In the genomic region with DNA sequence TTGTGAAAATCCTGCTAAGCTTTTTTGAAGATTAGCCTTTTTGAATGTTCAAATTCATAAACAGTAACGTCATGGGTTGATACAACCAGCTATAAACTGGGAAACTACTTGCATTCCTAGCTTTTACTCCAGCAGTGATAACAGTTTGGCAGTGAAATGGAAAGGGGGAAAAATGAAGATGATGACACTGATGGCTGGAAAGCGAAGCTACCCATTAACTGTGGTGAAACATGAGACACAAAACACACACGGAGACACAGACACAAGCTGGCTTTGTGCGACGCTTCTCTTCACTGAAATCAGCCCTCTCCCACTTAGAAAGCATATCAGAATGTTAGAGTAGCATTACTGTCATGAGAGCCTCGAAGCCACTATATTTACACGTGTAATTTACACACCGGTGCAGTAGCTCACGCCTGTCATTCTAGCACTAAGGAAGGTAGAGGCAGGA, we compare ENCODE assay signal across 11 cellular contexts. TPM values are rescaled to one million over a fixed set of nuclear protein-coding genes. Genes with fewer than 3 reads are reported as not detected.
DNase-seq lines count a peak whose midpoint lies in the region; ATAC-seq and TF ChIP-seq lines count a peak whose summit lies in the region.
"Had no signal": no experiment of that assay in that cellular context is flagged by ENCODE, and none has a peak within 500 bp of the region (broad histone marks: within the 10 kb centered on the region; RNA-seq: fewer than 3 reads in every experiment).

No MANE protein-coding gene starts in this region.

- H3K4me2 ChIP-seq in mesenchymal stem cell (ENCODE audit: low read length, poor library complexity, severe bottlenecking) (peak overlapping the region; percentile 61), OCI-LY7 (ENCODE audit: low read length) (no peak overlapping the region)

- H3K27me3 Mint-ChIP-seq in central memory CD8-positive, alpha-beta T cell: no peaks in the 10 kb centered on the region

- POLR2A ChIA-PET in OCI-LY7 (lab: Charles Lee): interaction anchor here (1.5 kb wide), 2 partner anchors 58 to 353 kb away, joined by 3 to 4 read pairs; a partner anchor contains a TSS

- BruUV-seq in OCI-LY7 (replicated peaks; lab: Mats Ljungman, UMichigan): no TSS peak

- DNase-seq in NCI-H2107 treated with DMSO at 0.1 percent for 48 hours (lab: John Stamatoyannopoulos, UW; ENCODE audit: unreplicated experiment): peak; percentile 56
- no peak for DNase-seq in NCI-H2107 (lab: John Stamatoyannopoulos, UW)
- DNase-seq in central memory CD8-positive, alpha-beta T cell (ENCODE audit: low spot score in 2 of 2): no peak
- DNase-seq in mesenchymal stem cell: peak; percentile 62
- DNase-seq in thoracic aorta (ENCODE audit: low spot score): no peak
- DNase-seq in stimulated activated CD4-positive, alpha-beta T cell treated with anti-CD3 and anti-CD28 coated beads, Interleukin-15, amount 100 ng/mL, for 24 hours: no peak
- no peak for DNase-seq in OCI-LY7 (ENCODE audit: low spot score)
- DNase-seq in COLO829 (ENCODE audit: low spot score): no peak
- DNase-seq: NCI-H1092 had no signal

- TF ChIP-seq CTCF in thoracic aorta (IDR thresholded peaks at IDR 0.05): no peak
- no peak for TF ChIP-seq CTCF in OCI-LY7 (conservative IDR thresholded peaks at IDR 0.05; ENCODE audit: low read length)

- peaks cover 0 to 4% of the 10 kb centered on the region in 2 experiments for H3K36me3 ChIP-seq in mesenchymal stem cell (ENCODE audit: control insufficient read depth in 1 of 2, insufficient read depth in 2 of 2, low read depth in 1 of 2, low read length in 2 of 2)
- H3K36me3 ChIP-seq in thoracic aorta: no peaks in the 10 kb centered on the region
- no peaks in the 10 kb centered on the region for H3K36me3 ChIP-seq in OCI-LY7 (ENCODE audit: insufficient read depth, low read length)

- ATAC-seq in central memory CD8-positive, alpha-beta T cell (replicated peaks; ENCODE audit: extremely low read depth, poor library complexity, severe bottlenecking): no peak
- ATAC-seq in thoracic aorta (ENCODE audit: insufficient number of reproducible peaks, low FRiP score, low read depth): peak; percentile 19

- CTCF ChIA-PET in OCI-LY7 (lab: Charles Lee; ENCODE audit: unreplicated experiment): no interaction called here

- H2AFZ ChIP-seq in mesenchymal stem cell (ENCODE audit: low read depth, low read length) (no peak overlapping the region), OCI-LY7 (ENCODE audit: low read length) (no peak overlapping the region)

- no peaks in the 10 kb centered on the region for H3K9me2 ChIP-seq in OCI-LY7 (ENCODE audit: insufficient read depth, low read length)

- H4K91ac ChIP-seq in mesenchymal stem cell (ENCODE audit: low read length): no peak overlapping the region

- peak overlapping the region in 1 of 2 experiments; percentile 35 for H3K18ac ChIP-seq in mesenchymal stem cell (ENCODE audit: low read depth in 1 of 2, low read length in 2 of 2)

- H3K27me3 ChIP-seq in mesenchymal stem cell (ENCODE audit: control insufficient read depth in 1 of 2, insufficient read depth in 1 of 2, low read length in 2 of 2) (no peaks in the 10 kb centered on the region), thoracic aorta (replicated peaks; ENCODE audit: insufficient read depth) (no peaks in the 10 kb centered on the region)

- H3K9me3 Mint-ChIP-seq in central memory CD8-positive, alpha-beta T cell: no peaks in the 10 kb centered on the region
- H3K9me3 Mint-ChIP-seq: endodermal cell had no signal

- intact Hi-C loops in OCI-LY7 (cut with micrococcal nuclease; ENCODE audit: unreplicated experiment): loop anchor here (2.0 to 10.0 kb wide), 2 partner anchors 73 to 355 kb away; a partner anchor contains a TSS

- H3K79me2 ChIP-seq in OCI-LY7 (ENCODE audit: insufficient read depth, low read depth, low read length): no peaks in the 10 kb centered on the region

- no peak overlapping the region for H2BK12ac ChIP-seq in mesenchymal stem cell (ENCODE audit: low read length in 2 of 2)

- peak overlapping the region; percentile 57 for H2AK5ac ChIP-seq in mesenchymal stem cell (ENCODE audit: low read length, severe bottlenecking)

- H3K9me3 ChIP-seq in mesenchymal stem cell (ENCODE audit: control insufficient read depth, low read length) (no peaks in the 10 kb centered on the region), thoracic aorta (no peaks in the 10 kb centered on the region), OCI-LY7 (ENCODE audit: low read length) (no peaks in the 10 kb centered on the region)

- H4K8ac ChIP-seq in mesenchymal stem cell (ENCODE audit: low read length): no peak overlapping the region

- peak overlapping the region in 1 of 2 experiments; percentile 26 for H3K14ac ChIP-seq in mesenchymal stem cell (ENCODE audit: low read length in 2 of 2)

- no peak overlapping the region for H3K23ac ChIP-seq in mesenchymal stem cell (ENCODE audit: low read length in 2 of 2)

- peaks cover 14% of the 10 kb centered on the region for H3K36me3 Mint-ChIP-seq in central memory CD8-positive, alpha-beta T cell (ENCODE audit: insufficient read depth)

- peak overlapping the region in 1 of 2 experiments; percentile 48 for H3K4me3 ChIP-seq in mesenchymal stem cell (ENCODE audit: insufficient read depth in 1 of 2, low read depth in 1 of 2, low read length in 2 of 2)
- no peak overlapping the region for H3K4me3 ChIP-seq in thoracic aorta
- no peak overlapping the region for H3K4me3 ChIP-seq in OCI-LY7 (ENCODE audit: low read depth, low read length, poor library complexity, severe bottlenecking)

- peak overlapping the region; percentile 70 for H3K27ac Mint-ChIP-seq in central memory CD8-positive, alpha-beta T cell (ENCODE audit: low read depth)
- H3K27ac Mint-ChIP-seq: endodermal cell had no signal

- H3K4me1 ChIP-seq in mesenchymal stem cell (ENCODE audit: control insufficient read depth, insufficient read depth, low read depth, low read length): peaks cover 28% of the 10 kb centered on the region
- peaks cover 5 to 42% of the 10 kb centered on the region in 2 donors for H3K4me1 ChIP-seq in thoracic aorta (ENCODE audit: control insufficient read depth in 1 of 2, low read depth in 2 of 2)
- peaks cover 41% of the 10 kb centered on the region for H3K4me1 ChIP-seq in OCI-LY7 (ENCODE audit: insufficient read depth, low read length, poor library complexity, severe bottlenecking)

- no peak overlapping the region for H2BK15ac ChIP-seq in mesenchymal stem cell (ENCODE audit: low read depth, poor library complexity, severe bottlenecking)

- peak overlapping the region; percentile 70 for H3K9ac ChIP-seq in mesenchymal stem cell (ENCODE audit: low read length)

- H3K4ac ChIP-seq in mesenchymal stem cell (ENCODE audit: low read depth in 1 of 2, low read length in 2 of 2): peak overlapping the region in 1 of 2 experiments; percentile 19

- H2BK5ac ChIP-seq in mesenchymal stem cell (ENCODE audit: low read depth, low read length, poor library complexity, severe bottlenecking): peak overlapping the region; percentile 75

- no peak overlapping the region for H3K4me3 Mint-ChIP-seq in central memory CD8-positive, alpha-beta T cell
- H3K4me3 Mint-ChIP-seq: endodermal cell had no signal

- H3K79me1 ChIP-seq in mesenchymal stem cell (replicated peaks; ENCODE audit: low read length, poor library complexity, severe bottlenecking): peaks cover 10% of the 10 kb centered on the region

- H3K27ac ChIP-seq in mesenchymal stem cell (ENCODE audit: low read length, poor library complexity, severe bottlenecking) (peak overlapping the region; percentile 89), thoracic aorta (peak overlapping the region in 1 of 2 donors; percentile 35), OCI-LY7 (ENCODE audit: low read depth, low read length, poor library complexity, severe bottlenecking) (no peak overlapping the region)
- H3K27ac ChIP-seq: HL-60 had no signal

- no peak overlapping the region for H2BK120ac ChIP-seq in mesenchymal stem cell (ENCODE audit: low read depth, low read length)

- peaks cover 79% of the 10 kb centered on the region for H3K4me1 Mint-ChIP-seq in central memory CD8-positive, alpha-beta T cell

- WGBS in mesenchymal stem cell: 91% methylated on average over 9 of the region's 9 CpGs

- no peaks in the 10 kb centered on the region for H4K20me1 ChIP-seq in OCI-LY7 (ENCODE audit: insufficient read depth, low read length)

RNA-seq across cellular contexts. Expression of a gene that starts 15.7 kb away (rescaled TPM):
- polyA plus RNA-seq in mesenchymal stem cell (2013, experiment 1 of 2): 23.0 TPM
- 23.9 TPM for polyA plus RNA-seq in mesenchymal stem cell (2013, experiment 2 of 2)
- 10 to 100 TPM; 30.9 to 50.1 TPM for total RNA-seq in thoracic aorta
- total RNA-seq in OCI-LY7 (2014; rRNA removed; shearing (Covaris generic)): 1.5 and 2.5 TPM in 2 replicates
- total RNA-seq in OCI-LY7 (2022): 1.7 and 1.8 TPM in 2 replicates

RNA-seq across cellular contexts. Expression of a gene that starts 44.9 kb away (rescaled TPM):
- polyA plus RNA-seq in mesenchymal stem cell (2013, experiment 1 of 2): 4.6 TPM
- polyA plus RNA-seq in mesenchymal stem cell (2013, experiment 2 of 2): 5.0 TPM
- total RNA-seq in thoracic aorta (100 to 1,000 TPM; 109 to 131 TPM), OCI-LY7 (2022) (56.5 and 70.2 TPM in 2 replicates)
- total RNA-seq in OCI-LY7 (2014; rRNA removed; shearing (Covaris generic)): 59.6 and 66.4 TPM in 2 replicates

Comparison
In these comparisons a context has a peak if more than half of its experiments do, and no peak if none do; other contexts are left out.
1. DNase-seq: peak in NCI-H2107 treated with DMSO at 0.1 percent for 48 hours (single experiment) and mesenchymal stem cell (single experiment); none in NCI-H2107 (single experiment), central memory CD8-positive, alpha-beta T cell (0 of 2), thoracic aorta (single experiment), stimulated activated CD4-positive, alpha-beta T cell treated with anti-CD3 and anti-CD28 coated beads, Interleukin-15, amount 100 ng/mL, for 24 hours (single experiment), OCI-LY7 (single experiment) and COLO829 (single experiment).
2. RNA of a gene that starts 15.7 kb away (total RNA-seq): 30.9 to 50.1 TPM in thoracic aorta; 1.5 to 2.5 TPM in OCI-LY7; every median in the first group is over 4 times any median in the second.